Comparison of ENCODE assay signal across 8 cellular contexts in genomic region chr15:64825431-64826294, GRCh38.
DNase-seq lines count a peak whose midpoint lies in the region; ATAC-seq lines count a peak whose summit lies in the region.

A gene with protein sequence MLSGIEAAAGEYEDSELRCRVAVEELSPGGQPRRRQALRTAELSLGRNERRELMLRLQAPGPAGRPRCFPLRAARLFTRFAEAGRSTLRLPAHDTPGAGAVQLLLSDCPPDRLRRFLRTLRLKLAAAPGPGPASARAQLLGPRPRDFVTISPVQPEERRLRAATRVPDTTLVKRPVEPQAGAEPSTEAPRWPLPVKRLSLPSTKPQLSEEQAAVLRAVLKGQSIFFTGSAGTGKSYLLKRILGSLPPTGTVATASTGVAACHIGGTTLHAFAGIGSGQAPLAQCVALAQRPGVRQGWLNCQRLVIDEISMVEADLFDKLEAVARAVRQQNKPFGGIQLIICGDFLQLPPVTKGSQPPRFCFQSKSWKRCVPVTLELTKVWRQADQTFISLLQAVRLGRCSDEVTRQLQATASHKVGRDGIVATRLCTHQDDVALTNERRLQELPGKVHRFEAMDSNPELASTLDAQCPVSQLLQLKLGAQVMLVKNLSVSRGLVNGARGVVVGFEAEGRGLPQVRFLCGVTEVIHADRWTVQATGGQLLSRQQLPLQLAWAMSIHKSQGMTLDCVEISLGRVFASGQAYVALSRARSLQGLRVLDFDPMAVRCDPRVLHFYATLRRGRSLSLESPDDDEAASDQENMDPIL (minus strand): TSS chr15:64825647. CDS start chr15:64824335, 1,312 bp downstream.

- peak; percentile 71 for ATAC-seq in GM19328 (IDR thresholded peaks at IDR 0.05; ENCODE audit: unreplicated experiment)
- peak; percentile 55 for ATAC-seq in HG03469 (IDR thresholded peaks at IDR 0.05; ENCODE audit: unreplicated experiment)

- peak within 1 kb of the TSS; percentile 44 to 83 (median 74); a peak in 21 of 22 replicates for H3K27ac ChIP-seq in BLaER1 treated with 17β-estradiol and CSF1 and Interleukin-3, amounts not matched to agents 10 nM and 100 nM
- H3K27ac ChIP-seq in cingulate gyrus (ENCODE audit: low read depth, low read length): peak within 1 kb of the TSS; percentile 80

- peak within 1 kb of the TSS; percentile 71 to 83 (median 77) for H3K9ac ChIP-seq in BLaER1 treated with 17β-estradiol and CSF1 and Interleukin-3, amounts not matched to agents 10 nM and 100 nM

- H3K9me3 ChIP-seq in BLaER1 treated with 17β-estradiol and CSF1 and Interleukin-3, amounts not matched to agents 10 nM and 100 nM (replicated peaks in 1 of 11): no peaks in the 10 kb centered on the region

- H3K4me3 ChIP-seq in BLaER1 treated with 17β-estradiol and CSF1 and Interleukin-3, amounts not matched to agents 10 nM and 100 nM: peak within 1 kb of the TSS; percentile 52 to 78 (median 70)

- H3K4me2 ChIP-seq in BLaER1 treated with 17β-estradiol and CSF1 and Interleukin-3, amounts not matched to agents 10 nM and 100 nM: peak within 1 kb of the TSS; percentile 89 to 100 (median 96)

- peaks cover 0 to 21% (median 15%) of the 10 kb centered on the region in 11 experiments; a peak in 12 of 22 replicates for H3K36me3 ChIP-seq in BLaER1 treated with 17β-estradiol and CSF1 and Interleukin-3, amounts not matched to agents 10 nM and 100 nM

- DNase-seq in NCI-H526 (lab: John Stamatoyannopoulos, UW): peak; percentile 98 to 99
- peak; percentile 83 to 85 for DNase-seq in activated CD4-positive, alpha-beta T cell treated with anti-CD3 and anti-CD28 coated beads for 4 hours
- peak; percentile 100 for DNase-seq in kidney glomerular epithelial cell (lab: John Stamatoyannopoulos, UW)
- peak; percentile 60 to 86 (median 74) for DNase-seq in stimulated activated CD4-positive, alpha-beta T cell treated with anti-CD3 and anti-CD28 coated beads, Interleukin-1b, Interleukin-23, amount 100 ng/mL, for 24 hours (ENCODE audit: low read depth in 4 of 4, low spot score in 1 of 4)

- H4K20me1 ChIP-seq in BLaER1 treated with 17β-estradiol and CSF1 and Interleukin-3, amounts not matched to agents 10 nM and 100 nM: peaks cover 0 to 7% (median 0%) of the 10 kb centered on the region in 11 experiments; a peak in 1 of 22 replicates

- H3K4me1 ChIP-seq in BLaER1 treated with 17β-estradiol and CSF1 and Interleukin-3, amounts not matched to agents 10 nM and 100 nM: peaks cover 31 to 47% (median 44%) of the 10 kb centered on the region in 10 experiments

- peaks cover 6 to 27% (median 13%) of the 10 kb centered on the region in 11 experiments; a peak in 20 of 22 replicates for H3K27me3 ChIP-seq in BLaER1 treated with 17β-estradiol and CSF1 and Interleukin-3, amounts not matched to agents 10 nM and 100 nM

Comparison
In these comparisons a context has a peak if more than half of its experiments do, and no peak if none do; other contexts are left out.
1. Peak in every context shown above with its lines: DNase-seq, ATAC-seq, H3K4me3 ChIP-seq and H3K27ac ChIP-seq.